Comparison of ENCODE assay signal across 8 cellular contexts in the genomic region with DNA sequence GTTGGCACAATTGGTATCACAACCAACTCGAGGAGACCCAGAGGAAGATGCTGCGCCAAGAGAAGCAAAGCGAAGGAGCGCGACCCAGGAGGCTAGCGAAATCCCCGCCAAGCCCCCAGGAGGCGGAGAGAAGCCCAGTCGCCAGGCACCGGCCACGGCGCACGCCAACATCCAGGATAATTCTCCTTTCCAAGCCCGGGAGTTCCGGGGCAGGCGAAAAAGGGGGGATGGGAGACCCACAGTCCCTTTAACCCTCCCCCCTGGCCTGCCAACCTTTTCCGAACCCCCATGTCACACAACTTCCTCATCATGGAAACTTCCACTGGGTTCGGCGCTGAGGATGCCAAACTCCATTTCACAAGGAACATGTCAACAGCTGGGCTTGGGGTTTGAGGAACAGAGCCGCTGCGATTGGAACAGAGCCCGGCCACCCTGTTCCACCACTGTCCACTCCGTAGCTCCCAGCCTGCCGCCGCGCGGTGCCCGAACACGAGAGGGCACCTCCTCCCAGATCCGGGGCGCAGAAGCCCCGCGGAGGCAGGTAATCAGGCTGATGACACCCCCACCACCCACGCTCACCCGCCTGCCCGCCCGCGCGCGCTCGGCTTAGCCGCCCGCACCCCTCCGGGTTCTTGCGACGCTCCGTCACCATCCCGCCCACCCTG. TPM values are rescaled to one million over a fixed set of nuclear protein-coding genes. Genes with fewer than 3 reads are reported as not detected.
A peak's percentile ranks its signal among the peaks of the same experiment; 100 is the strongest.
DNase-seq lines count a peak whose midpoint lies in the region; ATAC-seq and TF ChIP-seq lines count a peak whose summit lies in the region.

No MANE protein-coding gene starts in this region.

- peak; percentile 57 for ATAC-seq in left lobe of liver
- ATAC-seq in GM19395 (IDR thresholded peaks at IDR 0.05; ENCODE audit: unreplicated experiment): no peak

- H3K9me3 ChIP-seq in stomach smooth muscle (ENCODE audit: control insufficient read depth in 2 of 2, low read length in 2 of 2): no peaks in the 10 kb centered on the region

- H3K4me3 ChIP-seq in coronary artery (peak overlapping the region; percentile 94), stomach smooth muscle (ENCODE audit: low read length in 2 of 2) (peak overlapping the region; percentile 78 to 94)

- DNase-seq in AG20443 (ENCODE audit: low spot score) (peak; percentile 65), LHCN-M2 (ENCODE audit: low read depth) (peak; percentile 54), coronary artery (ENCODE audit: low spot score) (peak; percentile 92), left lobe of liver (ENCODE audit: low spot score) (peak; percentile 87), activated gamma-delta T cell treated with Interleukin-2 at 50 U/mL for 16 hours (no peak), NCI-H510A (lab: John Stamatoyannopoulos, UW) (no peak)

- H3K27ac ChIP-seq in coronary artery (peak overlapping the region; percentile 93 to 99), stomach smooth muscle (ENCODE audit: low read length) (peak overlapping the region; percentile 87)

- H3K9ac ChIP-seq in stomach smooth muscle (ENCODE audit: low read length in 2 of 2): peak overlapping the region; percentile 73 to 83

- no peaks in the 10 kb centered on the region for H3K36me3 ChIP-seq in stomach smooth muscle (ENCODE audit: control insufficient read depth in 2 of 2, insufficient read depth in 2 of 2, low read length in 2 of 2)

- peaks cover 19% of the 10 kb centered on the region for H3K4me1 ChIP-seq in stomach smooth muscle (ENCODE audit: control insufficient read depth, insufficient read depth, low read length)

- TF ChIP-seq CTCF in coronary artery (IDR thresholded peaks at IDR 0.05): no peak

- H3K27me3 ChIP-seq in stomach smooth muscle (ENCODE audit: control insufficient read depth in 1 of 2, insufficient read depth in 2 of 2, low read length in 2 of 2): no peaks in the 10 kb centered on the region

RNA-seq across cellular contexts. Expression of gene THRB, which starts 0.6 kb away (rescaled TPM):
- total RNA-seq in LHCN-M2 (2014; rRNA removed) (2.6 and 4.4 TPM in 2 replicates), left lobe of liver (30.7 TPM)
- 0.28 TPM for polyA plus RNA-seq in LHCN-M2 (2012)

Comparison
In these comparisons a context has a peak if more than half of its experiments do, and no peak if none do; other contexts are left out.
1. DNase-seq: peak in AG20443 (single experiment), LHCN-M2 (single experiment), coronary artery (single experiment) and left lobe of liver (single experiment); none in activated gamma-delta T cell treated with Interleukin-2 at 50 U/mL for 16 hours (single experiment) and NCI-H510A (single experiment).